8 cellular contexts compared by ENCODE assay signal in the genomic region with DNA sequence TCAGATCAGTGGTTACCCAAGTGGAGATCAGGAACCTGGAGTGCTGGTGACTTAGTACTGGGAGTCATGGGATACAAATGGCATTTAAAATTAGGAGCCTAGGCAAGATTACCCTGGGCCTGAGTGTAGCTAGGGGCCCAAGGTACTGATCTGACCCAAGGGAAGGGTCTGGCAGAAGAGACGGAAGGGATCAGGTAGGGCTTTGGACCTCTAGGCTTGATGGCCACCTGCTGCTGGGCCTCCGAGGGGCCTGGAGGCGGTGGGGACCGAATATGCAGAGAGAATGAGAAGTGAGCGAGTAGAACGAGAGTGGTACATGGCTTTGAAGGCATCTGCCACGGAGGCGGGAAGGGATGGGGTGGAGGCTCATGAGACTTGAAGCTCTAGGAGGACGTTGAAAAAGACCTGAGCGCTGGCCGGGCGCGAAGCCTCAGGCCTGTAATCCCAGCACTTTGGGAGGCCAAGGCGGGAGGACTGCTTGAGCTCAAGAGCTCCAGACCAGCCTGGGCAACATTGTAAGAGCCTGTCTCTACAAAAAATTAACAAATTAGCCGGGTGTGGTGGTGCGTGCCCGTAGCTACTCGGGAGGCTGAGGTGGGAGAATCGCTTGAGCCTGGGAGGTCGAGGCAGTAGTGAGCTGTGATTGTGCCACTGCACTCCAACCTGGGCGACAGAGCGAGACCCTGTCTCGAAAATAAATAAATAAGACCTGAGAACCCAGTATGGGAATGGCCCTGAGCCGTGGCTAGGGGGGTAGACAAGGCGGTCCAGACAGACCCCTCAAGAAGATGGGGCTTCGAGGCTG. TPM values are rescaled to one million over a fixed set of nuclear protein-coding genes. Genes with fewer than 3 reads are reported as not detected.
DNase-seq lines count a peak whose midpoint lies in the region; ATAC-seq and TF ChIP-seq lines count a peak whose summit lies in the region.

No MANE protein-coding gene starts in this region.

- H3K4me1 ChIP-seq in HEK293 (ENCODE audit: control insufficient read depth, insufficient read depth, low read length) (no peaks in the 10 kb centered on the region), iPS DF 6.9 (ENCODE audit: control insufficient read depth, insufficient read depth, low read length) (no peaks in the 10 kb centered on the region)

- H3K27me3 ChIP-seq in iPS DF 6.9 (ENCODE audit: control insufficient read depth, insufficient read depth, low read length): no peaks in the 10 kb centered on the region

- ATAC-seq in stimulated activated effector memory CD8-positive, alpha-beta T cell treated with anti-CD3 and anti-CD28 coated beads, Interleukin-12 subunit alpha, Interleukin-12 subunit beta, amount 100 ng/mL, for 72 hours: no peak
- ATAC-seq in HG02759 (IDR thresholded peaks at IDR 0.05; ENCODE audit: unreplicated experiment): no peak

- no CpG with 5 or more reads among the region's 26 CpGs for WGBS in iPS DF 6.9 (ENCODE audit: insufficient coverage, insufficient read length)

- H3K36me3 Mint-ChIP-seq in activated CD4-positive, alpha-beta memory T cell treated with anti-CD3 and anti-CD28 coated beads, Interleukin-2, amount 10 ng/mL, durations not matched to agents 7 days and 5 days (ENCODE audit: low read depth): peaks cover 20% of the 10 kb centered on the region
- H3K36me3 Mint-ChIP-seq in stimulated activated effector memory CD8-positive, alpha-beta T cell treated with anti-CD3 and anti-CD28 coated beads, Interleukin-12 subunit alpha, Interleukin-12 subunit beta, amount 100 ng/mL, for 72 hours: peaks cover 20% of the 10 kb centered on the region

- no peak for DNase-seq in activated CD4-positive, alpha-beta memory T cell treated with anti-CD3 and anti-CD28 coated beads, Interleukin-2, amount 10 ng/mL, durations not matched to agents 7 days and 5 days
- DNase-seq in iPS DF 6.9 (ENCODE audit: low read depth, low spot score) (no peak), GM13976 (ENCODE audit: low spot score) (no peak), UCSD-AML1 (lab: John Stamatoyannopoulos, UW; ENCODE audit: unreplicated experiment) (no peak), cerebellar cortex (ENCODE audit: low spot score) (no peak)
- DNase-seq in stimulated activated effector memory CD8-positive, alpha-beta T cell treated with anti-CD3 and anti-CD28 coated beads, Interleukin-12 subunit alpha, Interleukin-12 subunit beta, amount 100 ng/mL, for 72 hours (ENCODE audit: low spot score in 2 of 2): no peak

- peaks cover 0 to 5% of the 10 kb centered on the region in 2 experiments; a peak in 1 of 3 replicates for H3K36me3 ChIP-seq in HEK293 (ENCODE audit: control insufficient read depth in 2 of 2, insufficient read depth in 1 of 2, low read length in 2 of 2)
- no peaks in the 10 kb centered on the region for H3K36me3 ChIP-seq in iPS DF 6.9 (ENCODE audit: control insufficient read depth, insufficient read depth, low read length)

- in situ Hi-C loops in GM13976 (cut with MboI; ENCODE audit: low sequenced_read_pairs, unreplicated experiment): no loop called here

- no peaks in the 10 kb centered on the region for H3K9me3 Mint-ChIP-seq in activated CD4-positive, alpha-beta memory T cell treated with anti-CD3 and anti-CD28 coated beads, Interleukin-2, amount 10 ng/mL, durations not matched to agents 7 days and 5 days
- H3K9me3 Mint-ChIP-seq in stimulated activated effector memory CD8-positive, alpha-beta T cell treated with anti-CD3 and anti-CD28 coated beads, Interleukin-12 subunit alpha, Interleukin-12 subunit beta, amount 100 ng/mL, for 72 hours: no peaks in the 10 kb centered on the region

- H3K9me3 ChIP-seq in HEK293 (ENCODE audit: control insufficient read depth, insufficient read depth, low read depth, low read length) (no peaks in the 10 kb centered on the region), iPS DF 6.9 (ENCODE audit: control insufficient read depth, insufficient read depth, low read length) (no peaks in the 10 kb centered on the region)

- H3K27me3 Mint-ChIP-seq in activated CD4-positive, alpha-beta memory T cell treated with anti-CD3 and anti-CD28 coated beads, Interleukin-2, amount 10 ng/mL, durations not matched to agents 7 days and 5 days: no peaks in the 10 kb centered on the region

- no peak for TF ChIP-seq CTCF in HEK293 (tag by site-specific recombination; IDR thresholded peaks at IDR 0.05)
- no peak for TF ChIP-seq CTCF in GM13976 (IDR thresholded peaks at IDR 0.05; ENCODE audit: borderline replicate concordance, control extremely low read depth, extremely low read depth, insufficient read depth, missing control alignments)

- POLR2A ChIA-PET in HEK293 (lab: Yijun Ruan, JAX): interaction anchor here (0.6 to 2.2 kb wide), 8 partner anchors 7 to 176 kb away, joined by 3 to 13 read pairs (median 4); no protein-coding TSS in a partner anchor
- POLR2A ChIA-PET in activated CD4-positive, alpha-beta memory T cell treated with anti-CD3 and anti-CD28 coated beads, Interleukin-2, amount 10 ng/mL, durations not matched to agents 7 days and 5 days (lab: Charles Lee): interaction anchor here (0.8 to 2.7 kb wide), 15 partner anchors 7 to 317 kb away, joined by 3 to 29 read pairs (median 5); partner anchors contain the start of genes SDF2L1 and TOP3B

- no peak overlapping the region for H3K27ac ChIP-seq in HEK293 (ENCODE audit: extremely low read depth, low read depth, low read length)
- H3K27ac ChIP-seq in iPS DF 6.9 (ENCODE audit: low read length): no peak overlapping the region

- peaks cover 39% of the 10 kb centered on the region for H3K4me1 Mint-ChIP-seq in activated CD4-positive, alpha-beta memory T cell treated with anti-CD3 and anti-CD28 coated beads, Interleukin-2, amount 10 ng/mL, durations not matched to agents 7 days and 5 days
- peaks cover 33% of the 10 kb centered on the region for H3K4me1 Mint-ChIP-seq in stimulated activated effector memory CD8-positive, alpha-beta T cell treated with anti-CD3 and anti-CD28 coated beads, Interleukin-12 subunit alpha, Interleukin-12 subunit beta, amount 100 ng/mL, for 72 hours

- peak overlapping the region; percentile 92 for H3K4me3 Mint-ChIP-seq in activated CD4-positive, alpha-beta memory T cell treated with anti-CD3 and anti-CD28 coated beads, Interleukin-2, amount 10 ng/mL, durations not matched to agents 7 days and 5 days
- peak overlapping the region; percentile 96 for H3K4me3 Mint-ChIP-seq in stimulated activated effector memory CD8-positive, alpha-beta T cell treated with anti-CD3 and anti-CD28 coated beads, Interleukin-12 subunit alpha, Interleukin-12 subunit beta, amount 100 ng/mL, for 72 hours

- peak overlapping the region; percentile 99 for H3K27ac Mint-ChIP-seq in activated CD4-positive, alpha-beta memory T cell treated with anti-CD3 and anti-CD28 coated beads, Interleukin-2, amount 10 ng/mL, durations not matched to agents 7 days and 5 days
- H3K27ac Mint-ChIP-seq in stimulated activated effector memory CD8-positive, alpha-beta T cell treated with anti-CD3 and anti-CD28 coated beads, Interleukin-12 subunit alpha, Interleukin-12 subunit beta, amount 100 ng/mL, for 72 hours: peak overlapping the region; percentile 96

- CTCF ChIA-PET in HEK293 (lab: Yijun Ruan, JAX): interaction anchor here (1.4 kb wide), 1 partner anchor 19 kb away, joined by 5 read pairs; no protein-coding TSS in a partner anchor
- CTCF ChIA-PET in activated CD4-positive, alpha-beta memory T cell treated with anti-CD3 and anti-CD28 coated beads, Interleukin-2, amount 10 ng/mL, durations not matched to agents 7 days and 5 days (lab: Charles Lee): interaction anchor here (0.6 to 3.0 kb wide), 5 partner anchors 13 to 288 kb away, joined by 3 to 16 read pairs (median 8); partner anchors contain the start of genes PPM1F and SDF2L1

- H3K4me3 ChIP-seq in HEK293 (ENCODE audit: low read depth, low read length) (peak overlapping the region; percentile 75), iPS DF 6.9 (ENCODE audit: low read length) (peak overlapping the region; percentile 74; the same call in 1 of the 2 replicates)

TF ChIP-seq in HEK293, 187 proteins besides CTCF, POLR2A, EP300 and RAD21:
- TF ChIP-seq, protein P1, sequence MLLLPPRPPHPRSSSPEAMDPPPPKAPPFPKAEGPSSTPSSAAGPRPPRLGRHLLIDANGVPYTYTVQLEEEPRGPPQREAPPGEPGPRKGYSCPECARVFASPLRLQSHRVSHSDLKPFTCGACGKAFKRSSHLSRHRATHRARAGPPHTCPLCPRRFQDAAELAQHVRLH (tag by site-specific recombination; IDR thresholded peaks at IDR 0.05): no peak
- TF ChIP-seq ZNF596 (tag by site-specific recombination; IDR thresholded peaks at IDR 0.05) (peak; percentile 89), ZNF174 (tag by site-specific recombination; IDR thresholded peaks at IDR 0.05) (no peak)
TF ChIP-seq in HEK293: peak in this region for 1.

RNA-seq across cellular contexts. Expression of gene PPIL2, which starts 0.6 kb away (rescaled TPM):
- total RNA-seq in activated CD4-positive, alpha-beta memory T cell treated with anti-CD3 and anti-CD28 coated beads, Interleukin-2, amount 10 ng/mL, durations not matched to agents 7 days and 5 days: 10 to 100 TPM; 62.5 to 66.3 TPM

RNA-seq across cellular contexts. Expression of gene SDF2L1, which starts 23.1 kb away (rescaled TPM):
- 10 to 100 TPM; 61.4 to 62.1 TPM for total RNA-seq in activated CD4-positive, alpha-beta memory T cell treated with anti-CD3 and anti-CD28 coated beads, Interleukin-2, amount 10 ng/mL, durations not matched to agents 7 days and 5 days

RNA-seq across cellular contexts. Expression of gene CCDC116, which starts 32.7 kb away (rescaled TPM):
- total RNA-seq in activated CD4-positive, alpha-beta memory T cell treated with anti-CD3 and anti-CD28 coated beads, Interleukin-2, amount 10 ng/mL, durations not matched to agents 7 days and 5 days: under 1 TPM; 0.33 to 0.43 TPM

RNA-seq across cellular contexts. Expression of gene YDJC, which starts 35.4 kb away (rescaled TPM):
- total RNA-seq in activated CD4-positive, alpha-beta memory T cell treated with anti-CD3 and anti-CD28 coated beads, Interleukin-2, amount 10 ng/mL, durations not matched to agents 7 days and 5 days: 10 to 100 TPM; 37.1 to 38.0 TPM
